ENCODE assay signal across 8 cellular contexts in the genomic region with DNA sequence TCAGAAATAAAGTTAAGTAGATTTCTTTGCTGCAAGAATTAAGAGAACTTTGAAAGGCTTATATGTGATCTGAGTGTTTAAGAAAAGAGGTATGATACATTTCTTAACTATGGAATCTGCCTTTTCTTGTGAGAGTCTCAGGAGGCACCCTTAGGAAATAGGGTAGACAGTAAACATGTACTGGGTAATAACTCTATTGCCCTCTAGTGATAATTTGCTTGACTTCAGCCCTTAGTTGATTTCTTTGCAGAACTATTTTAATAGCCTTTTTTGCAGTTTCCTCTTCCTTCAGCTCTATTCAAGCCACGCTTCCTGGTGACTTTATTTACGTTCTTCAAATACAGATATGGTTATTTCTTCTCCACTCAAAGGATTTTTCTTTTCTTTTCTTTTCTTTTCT. TPM values are rescaled to one million over a fixed set of nuclear protein-coding genes. Genes with fewer than 3 reads are reported as not detected.
A peak's percentile ranks its signal among the peaks of the same experiment; 100 is the strongest.
DNase-seq lines count a peak whose midpoint lies in the region; ATAC-seq and TF ChIP-seq lines count a peak whose summit lies in the region.

No MANE protein-coding gene starts in this region.

- H3K79me2 ChIP-seq in OCI-LY3 (ENCODE audit: low read length) = no peaks in the 10 kb centered on the region

- DNase-seq in esophagus muscularis mucosa (ENCODE audit: extremely low spot score) = no peak
- peak; percentile 39 for DNase-seq in putamen (ENCODE audit: low spot score)
- no peak for DNase-seq in GM19240 (ENCODE audit: insufficient read length, low spot score)
- DNase-seq in NCI-H128 (lab: John Stamatoyannopoulos, UW; ENCODE audit: unreplicated experiment) = no peak

- H3K4me3 ChIP-seq in OCI-LY3 (ENCODE audit: low read length) (no peak overlapping the region), esophagus muscularis mucosa (no peak overlapping the region)

- no peak for TF ChIP-seq POLR2A in esophagus muscularis mucosa (IDR thresholded peaks at IDR 0.05; ENCODE audit: low read depth)

- no peaks in the 10 kb centered on the region for H3K36me3 ChIP-seq in OCI-LY3 (replicated peaks; ENCODE audit: low read depth, low read length)
- H3K36me3 ChIP-seq in esophagus muscularis mucosa = no peaks in the 10 kb centered on the region

- H2AFZ ChIP-seq in OCI-LY3 (ENCODE audit: low read depth, low read length) = no peak overlapping the region

- ATAC-seq in GM21423 (IDR thresholded peaks at IDR 0.05; ENCODE audit: unreplicated experiment) (peak; percentile 46), HG03439 (IDR thresholded peaks at IDR 0.05; ENCODE audit: unreplicated experiment) (no peak), GM21619 (IDR thresholded peaks at IDR 0.05; ENCODE audit: unreplicated experiment) (no peak)

- H3K9me3 ChIP-seq in OCI-LY3 (ENCODE audit: insufficient read depth, low read length) (no peaks in the 10 kb centered on the region), esophagus muscularis mucosa (no peaks in the 10 kb centered on the region)

- H3K9ac ChIP-seq in OCI-LY3 (ENCODE audit: low read length) = no peak overlapping the region

- intact Hi-C loops in esophagus muscularis mucosa (cut with DNase I) = loop anchor here (2.0 to 5.0 kb wide), 2 partner anchors 46 to 113 kb away; no protein-coding TSS in a partner anchor

- TF ChIP-seq CTCF in OCI-LY3 (IDR thresholded peaks at IDR 0.05; ENCODE audit: low read depth, low read length) (peak; percentile 83), esophagus muscularis mucosa (IDR thresholded peaks at IDR 0.05) (peak; percentile 52 to 58 (median 57))

- no peak for TF ChIP-seq EP300 in esophagus muscularis mucosa (IDR thresholded peaks at IDR 0.05)

- H3K4me2 ChIP-seq in OCI-LY3 (ENCODE audit: low read length) = no peak overlapping the region

- WGBS in esophagus muscularis mucosa = 12% methylated on average over 2 of the region's 2 CpGs

- H3K27ac ChIP-seq in OCI-LY3 (ENCODE audit: low read length) (no peak overlapping the region), esophagus muscularis mucosa (replicated peaks in 1 of 4) (no peak overlapping the region)

- H3K27me3 ChIP-seq in OCI-LY3 (ENCODE audit: low read depth, low read length) = no peaks in the 10 kb centered on the region
- H3K27me3 ChIP-seq in esophagus muscularis mucosa = no peaks in the 10 kb centered on the region

- H4K20me1 ChIP-seq in OCI-LY3 (ENCODE audit: insufficient read depth, low read length) = no peaks in the 10 kb centered on the region

- peaks cover 4% of the 10 kb centered on the region for H3K4me1 ChIP-seq in OCI-LY3 (ENCODE audit: low read length)
- no peaks in the 10 kb centered on the region for H3K4me1 ChIP-seq in esophagus muscularis mucosa

RNA-seq across cellular contexts. Expression of a gene that starts 37.0 kb away (rescaled TPM):
- total RNA-seq in esophagus muscularis mucosa = under 1 TPM in 3 of 4 donors, not detected in 1; 0.26 to 0.83 (median 0.33) TPM

RNA-seq across cellular contexts. Expression of a gene that starts 49.1 kb away (rescaled TPM):
- 100 to 1,000 TPM in 3 of 4 donors, 10 to 100 TPM in 1; 95.1 to 157 (median 122) TPM for total RNA-seq in esophagus muscularis mucosa
